In the genomic region with DNA sequence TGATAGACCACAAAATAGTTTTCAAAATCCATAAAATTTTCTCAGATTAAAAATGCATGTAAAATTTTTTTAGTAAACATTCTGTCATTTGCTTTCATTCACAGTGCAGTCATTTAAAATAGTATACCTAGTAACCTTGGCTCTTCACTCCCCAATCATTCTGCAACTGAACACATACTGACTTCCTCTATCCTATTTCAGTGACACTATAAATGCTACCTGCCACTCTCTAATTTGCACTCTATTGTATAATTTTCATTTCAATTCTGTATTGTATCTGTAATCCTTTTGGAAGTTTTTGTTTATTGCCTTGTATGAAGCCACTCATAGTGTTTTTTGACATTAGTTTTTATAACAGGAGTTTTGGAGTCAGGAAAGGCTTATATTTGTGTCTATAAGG, we compare ENCODE assay signal across 8 cellular contexts.
"Had no signal": no experiment of that assay in that cellular context is flagged by ENCODE, and none has a peak within 500 bp of the region (broad histone marks: within the 10 kb centered on the region; RNA-seq: fewer than 3 reads in every experiment).

No MANE protein-coding gene starts in this region.

- H3K4me2 ChIP-seq: GM23338 had no signal

- H3K36me3 ChIP-seq: HAP-1 had no signal

- H3K27ac ChIP-seq: GM23248 had no signal

- DNase-seq: GM23248, GOT3, H7, H9, HCEC 1CT, HFFc6 had no signal

- H3K9me3 ChIP-seq: HAP-1 had no signal

- H3K4me3 ChIP-seq: GM23248, GM23338, HAP-1 had no signal

- H2AFZ ChIP-seq: GM23248, GM23338 had no signal

- H3K9ac ChIP-seq: GM23248 had no signal
